Comparison of ENCODE assay signal across 14 cellular contexts in the genomic region with DNA sequence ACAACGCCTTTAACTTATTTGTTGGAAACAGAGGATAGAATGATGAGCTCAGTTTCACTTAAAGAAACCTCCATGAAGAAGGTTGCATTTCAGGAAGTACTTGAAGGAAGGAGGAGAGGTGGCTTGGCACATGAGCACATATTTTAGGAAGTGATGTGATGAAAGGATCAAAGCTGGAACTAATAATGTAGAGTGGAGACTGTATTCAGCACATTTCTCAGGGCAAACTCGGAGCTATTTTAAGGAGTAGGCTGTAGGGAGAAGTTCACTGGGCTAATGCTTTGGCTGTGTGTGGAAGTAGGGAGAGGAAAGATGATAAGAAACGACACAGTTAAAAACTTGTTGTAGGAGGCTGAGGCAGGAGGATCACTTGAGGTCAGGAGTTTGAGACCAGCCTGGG.
DNase-seq lines count a peak whose midpoint lies in the region; ATAC-seq and TF ChIP-seq lines count a peak whose summit lies in the region.
"Had no signal": no experiment of that assay in that cellular context is flagged by ENCODE, and none has a peak within 500 bp of the region (broad histone marks: within the 10 kb centered on the region; RNA-seq: fewer than 3 reads in every experiment).

No MANE protein-coding gene starts in this region.

- no peaks in the 10 kb centered on the region for H3K79me2 ChIP-seq in OCI-LY3 (ENCODE audit: low read length)

- DNase-seq in Right ventricle myocardium inferior (ENCODE audit: missing footprints), result no peak
- DNase-seq in right atrium auricular region (ENCODE audit: low spot score), result no peak
- peak; percentile 51 for DNase-seq in fibroblast of the aortic adventitia (ENCODE audit: low read depth)
- no peak for DNase-seq in neural crest cell (ENCODE audit: low read depth, low spot score)
- no peak for DNase-seq in central memory CD4-positive, alpha-beta T cell
- no peak for DNase-seq in endodermal cell
- DNase-seq in iPS-NIHi11 (ENCODE audit: low spot score), result no peak
- DNase-seq: CD8-positive, alpha-beta memory T cell; HCEC 1CT; MM.1S; NCI-H1092; NCI-H1436 treated with DMSO at 0.1 percent for 48 hours had no signal

- no peaks in the 10 kb centered on the region for H3K9me3 Mint-ChIP-seq in neural crest cell
- no peaks in the 10 kb centered on the region for H3K9me3 Mint-ChIP-seq in endodermal cell

- H4K20me1 ChIP-seq in OCI-LY3 (ENCODE audit: insufficient read depth, low read length), result no peaks in the 10 kb centered on the region
- H4K20me1 ChIP-seq: BLaER1 had no signal

- H3K27ac ChIP-seq in right atrium auricular region (no peak overlapping the region), OCI-LY3 (ENCODE audit: low read length) (no peak overlapping the region), endodermal cell (ENCODE audit: low read depth, low read length) (no peak overlapping the region)
- H3K27ac ChIP-seq: BLaER1 had no signal

- H3K4me2 ChIP-seq in OCI-LY3 (ENCODE audit: low read length), result no peak overlapping the region
- H3K4me2 ChIP-seq: BLaER1 had no signal

- H3K27ac Mint-ChIP-seq in neural crest cell (ENCODE audit: unreplicated experiment) (peak overlapping the region; percentile 1), endodermal cell (no peak overlapping the region)
- H3K27ac Mint-ChIP-seq: CD8-positive, alpha-beta memory T cell had no signal

- peak; percentile 53 for ATAC-seq in Right ventricle myocardium inferior

- no peaks in the 10 kb centered on the region for H3K36me3 Mint-ChIP-seq in neural crest cell (ENCODE audit: low read depth)
- H3K36me3 Mint-ChIP-seq in endodermal cell (ENCODE audit: low read depth), result no peaks in the 10 kb centered on the region
- H3K36me3 Mint-ChIP-seq: CD8-positive, alpha-beta memory T cell had no signal

- intact Hi-C loops in Right ventricle myocardium inferior (cut with DNase I), result no loop called here

- peaks cover 19% of the 10 kb centered on the region for H3K4me1 Mint-ChIP-seq in neural crest cell
- H3K4me1 Mint-ChIP-seq in endodermal cell, result no peaks in the 10 kb centered on the region
- H3K4me1 Mint-ChIP-seq: CD8-positive, alpha-beta memory T cell had no signal

- H3K27me3 ChIP-seq in right atrium auricular region, result no peaks in the 10 kb centered on the region
- no peaks in the 10 kb centered on the region for H3K27me3 ChIP-seq in OCI-LY3 (ENCODE audit: low read depth, low read length)
- no peaks in the 10 kb centered on the region for H3K27me3 ChIP-seq in endodermal cell (ENCODE audit: control insufficient read depth, insufficient read depth, low read length, poor library complexity, severe bottlenecking)
- H3K27me3 ChIP-seq: BLaER1 had no signal

- no peak for TF ChIP-seq CTCF in right atrium auricular region (IDR thresholded peaks at IDR 0.05)
- TF ChIP-seq CTCF in OCI-LY3 (IDR thresholded peaks at IDR 0.05; ENCODE audit: low read depth, low read length), result no peak
- no peak for TF ChIP-seq CTCF in fibroblast of the aortic adventitia (IDR thresholded peaks at IDR 0.05; ENCODE audit: insufficient read depth, low read length)
- TF ChIP-seq CTCF in neural crest cell (conservative IDR thresholded peaks at IDR 0.05), result no peak
- no peak for TF ChIP-seq CTCF in endodermal cell (conservative IDR thresholded peaks at IDR 0.05)

- peak overlapping the region; percentile 52; the same call in 1 of the 2 replicates for H2AFZ ChIP-seq in OCI-LY3 (ENCODE audit: low read depth, low read length)

- no peak overlapping the region for H3K9ac ChIP-seq in OCI-LY3 (ENCODE audit: low read length)
- no peak overlapping the region for H3K9ac ChIP-seq in endodermal cell (ENCODE audit: extremely low read depth, low read length, poor library complexity, severe bottlenecking)
- H3K9ac ChIP-seq: BLaER1 had no signal

- 90 to 92% methylated on average over 2 to 3 of the region's 3 CpGs for WGBS in endodermal cell (ENCODE audit: insufficient coverage in 1 of 2, insufficient read length in 1 of 2), 2 experiments

- no peaks in the 10 kb centered on the region for H3K27me3 Mint-ChIP-seq in neural crest cell (ENCODE audit: low read depth)
- H3K27me3 Mint-ChIP-seq in endodermal cell (ENCODE audit: insufficient read depth), result no peaks in the 10 kb centered on the region
- H3K27me3 Mint-ChIP-seq: CD8-positive, alpha-beta memory T cell had no signal

- H3K36me3 ChIP-seq in right atrium auricular region (no peaks in the 10 kb centered on the region), OCI-LY3 (replicated peaks; ENCODE audit: low read depth, low read length) (no peaks in the 10 kb centered on the region), endodermal cell (ENCODE audit: control insufficient read depth, insufficient read depth, low read length) (no peaks in the 10 kb centered on the region)
- H3K36me3 ChIP-seq: BLaER1 had no signal

- H3K4me3 Mint-ChIP-seq in neural crest cell, result no peak overlapping the region
- no peak overlapping the region for H3K4me3 Mint-ChIP-seq in endodermal cell
- H3K4me3 Mint-ChIP-seq: CD8-positive, alpha-beta memory T cell had no signal

- H3K4me3 ChIP-seq in right atrium auricular region (no peak overlapping the region), OCI-LY3 (ENCODE audit: low read length) (no peak overlapping the region), fibroblast of the aortic adventitia (ENCODE audit: low read depth, low read length) (no peak overlapping the region), endodermal cell (ENCODE audit: low read length) (no peak overlapping the region)
- H3K4me3 ChIP-seq: BLaER1 had no signal

- no peaks in the 10 kb centered on the region for H3K9me3 ChIP-seq in right atrium auricular region
- H3K9me3 ChIP-seq in OCI-LY3 (ENCODE audit: insufficient read depth, low read length), result no peaks in the 10 kb centered on the region
- no peaks in the 10 kb centered on the region for H3K9me3 ChIP-seq in endodermal cell (ENCODE audit: control insufficient read depth, low read length)
- H3K9me3 ChIP-seq: BLaER1 had no signal

- H3K4me1 ChIP-seq in right atrium auricular region (peaks cover 0 to 16% of the 10 kb centered on the region in 2 donors), OCI-LY3 (ENCODE audit: low read length) (peaks cover 8% of the 10 kb centered on the region), endodermal cell (ENCODE audit: control insufficient read depth, insufficient read depth, low read length) (no peaks in the 10 kb centered on the region)
- H3K4me1 ChIP-seq: BLaER1 had no signal
